8 cellular contexts compared by ENCODE assay signal in genomic region chr19:3557461-3558248, GRCh38. TPM values are rescaled to one million over a fixed set of nuclear protein-coding genes. Genes with fewer than 3 reads are reported as not detected.
A peak's percentile ranks its signal among the peaks of the same experiment; 100 is the strongest.
DNase-seq lines count a peak whose midpoint lies in the region; ATAC-seq and TF ChIP-seq lines count a peak whose summit lies in the region.

Gene MFSD12, minus strand, starts transcription at chr19:3557586. Its CDS starts 183 bp downstream, at chr19:3557403.

- 1% methylated on average over 57 to 81 of the region's 81 CpGs for WGBS in adipose tissue, 3 donors
- WGBS in heart right ventricle, 2 donors = 0 to 1% methylated on average over 68 to 81 of the region's 81 CpGs

- TF ChIP-seq CTCF in GM13976 (IDR thresholded peaks at IDR 0.05; ENCODE audit: borderline replicate concordance, control extremely low read depth, extremely low read depth, insufficient read depth, missing control alignments) (no peak), heart right ventricle (IDR thresholded peaks at IDR 0.05) (no peak), progenitor cell of endocrine pancreas (IDR thresholded peaks at IDR 0.05; ENCODE audit: unreplicated experiment) (no peak), upper lobe of right lung (IDR thresholded peaks at IDR 0.05) (no peak)

- in situ Hi-C loops in GM13976 (cut with MboI; ENCODE audit: low sequenced_read_pairs, unreplicated experiment) = no loop called here

- no peaks in the 10 kb centered on the region for H3K27me3 ChIP-seq in heart right ventricle
- no peaks in the 10 kb centered on the region for H3K27me3 ChIP-seq in upper lobe of right lung

- no peaks in the 10 kb centered on the region for H3K36me3 ChIP-seq in heart right ventricle
- no peaks in the 10 kb centered on the region for H3K36me3 ChIP-seq in upper lobe of right lung

- POLR2A ChIA-PET in T-cell (lab: Charles Lee) = no interaction called here

- no peaks in the 10 kb centered on the region for H3K9me3 Mint-ChIP-seq in T-cell
- H3K9me3 Mint-ChIP-seq in progenitor cell of endocrine pancreas (ENCODE audit: low read depth) = no peaks in the 10 kb centered on the region

- H3K4me3 ChIP-seq in heart right ventricle = peak within 1 kb of the TSS; percentile 62 to 96 (median 89)
- peak within 1 kb of the TSS; percentile 80 for H3K4me3 ChIP-seq in upper lobe of right lung

- peak; percentile 79 for ATAC-seq in HG02840 (IDR thresholded peaks at IDR 0.05; ENCODE audit: low FRiP score, unreplicated experiment)
- ATAC-seq in T-cell (replicated peaks in 1 of 4) = peak; percentile 88 to 93 (median 92)
- peak; percentile 97 to 99 (median 98) for ATAC-seq in heart right ventricle
- peak; percentile 96 for ATAC-seq in upper lobe of right lung

- H3K4me3 Mint-ChIP-seq in T-cell (peak within 1 kb of the TSS; percentile 89 to 99 (median 98)), progenitor cell of endocrine pancreas (ENCODE audit: low read depth) (peak within 1 kb of the TSS; percentile 87)

- intact Hi-C loops in heart right ventricle (cut with DNase I) = loop anchor here in 5 of 10 donors (1.0 to 10.0 kb wide), 2 partner anchors 15 to 147 kb away; partner anchors contain the start of genes HMG20B (in 3 of the 5), PIP5K1C (in 3 of the 5) and TJP3 (in 3 of the 5)
- intact Hi-C loops in upper lobe of right lung (cut with DNase I) = no loop called here

- H3K27ac Mint-ChIP-seq in T-cell (peak within 1 kb of the TSS; percentile 91 to 97), progenitor cell of endocrine pancreas (peak within 1 kb of the TSS; percentile 80)

- CTCF ChIA-PET in T-cell (lab: Charles Lee) = interaction anchor here in 1 of 2 donors (0.6 to 1.1 kb wide), 2 partner anchors 13 to 417 kb away, joined by 4 read pairs; no protein-coding TSS in a partner anchor

- H3K27ac ChIP-seq in adipose tissue (ENCODE audit: low read depth, low read length) (no peak within 1 kb of the TSS), heart right ventricle (peak within 1 kb of the TSS in 9 of 10 donors; percentile 54 to 90 (median 81)), upper lobe of right lung (peak within 1 kb of the TSS; percentile 77)

- no peaks in the 10 kb centered on the region for H3K36me3 Mint-ChIP-seq in T-cell
- H3K36me3 Mint-ChIP-seq in progenitor cell of endocrine pancreas (ENCODE audit: insufficient read depth) = no peaks in the 10 kb centered on the region

- DNase-seq in GM13976 (ENCODE audit: low spot score) (peak; percentile 100), NCI-H1436 (lab: John Stamatoyannopoulos, UW) (peak; percentile 90), T-cell (peak; percentile 79 to 95 (median 91)), heart right ventricle (peak; percentile 94 to 95), progenitor cell of endocrine pancreas (ENCODE audit: low spot score, unreplicated experiment) (peak; percentile 89), upper lobe of right lung (peak; percentile 97)

- H3K27me3 Mint-ChIP-seq in T-cell (no peaks in the 10 kb centered on the region), progenitor cell of endocrine pancreas (peaks cover 2% of the 10 kb centered on the region)

- H3K4me1 ChIP-seq in heart right ventricle (peaks cover 10 to 52% (median 49%) of the 10 kb centered on the region in 9 donors), upper lobe of right lung (peaks cover 22% of the 10 kb centered on the region)

- H3K4me1 Mint-ChIP-seq in T-cell (peaks cover 35 to 40% (median 38%) of the 10 kb centered on the region in 3 donors), progenitor cell of endocrine pancreas (ENCODE audit: low read depth) (peaks cover 9% of the 10 kb centered on the region)

- no peaks in the 10 kb centered on the region for H3K9me3 ChIP-seq in heart right ventricle
- no peaks in the 10 kb centered on the region for H3K9me3 ChIP-seq in upper lobe of right lung

RNA-seq across cellular contexts. Expression of gene MFSD12, which starts in this region (rescaled TPM):
- total RNA-seq in T-cell (100 to 1,000 TPM in 3 of 5 donors, 10 to 100 TPM in 2; 81.2 to 147 (median 141) TPM), heart right ventricle (10 to 100 TPM; 11.6 to 41.3 (median 21.0) TPM), progenitor cell of endocrine pancreas (71.5 and 75.1 TPM in 2 replicates), upper lobe of right lung (95.9 TPM)
- polyA plus RNA-seq in adipose tissue (10 to 100 TPM; 26.3 to 32.9 (median 31.8) TPM), heart right ventricle (10 to 100 TPM; 24.3 to 43.2 TPM)
